In the genomic region with DNA sequence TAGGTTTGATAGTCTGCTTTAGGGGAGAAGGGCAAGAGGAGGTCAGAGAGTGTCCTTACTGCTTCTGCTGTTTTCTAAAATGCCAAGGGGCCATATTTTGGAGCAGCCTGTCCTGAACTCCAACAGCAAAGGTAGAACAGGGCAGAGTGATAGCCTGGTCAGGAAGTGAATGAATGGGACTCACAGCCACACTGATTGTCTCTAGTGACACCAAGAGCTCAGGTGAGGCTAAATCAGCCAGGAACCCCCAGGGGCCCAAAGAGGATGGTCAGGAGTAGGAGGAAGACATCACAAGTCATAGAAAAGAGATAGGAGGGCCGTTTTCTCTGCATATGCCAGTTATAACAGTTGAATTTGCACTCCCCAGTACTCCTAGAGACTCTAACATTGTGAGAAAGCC, we compare ENCODE assay signal across 10 cellular contexts.
DNase-seq lines count a peak whose midpoint lies in the region; ATAC-seq, FAIRE-seq and TF ChIP-seq lines count a peak whose summit lies in the region.
"Had no signal": no experiment of that assay in that cellular context is flagged by ENCODE, and none has a peak within 500 bp of the region (broad histone marks: within the 10 kb centered on the region; RNA-seq: fewer than 3 reads in every experiment).

No MANE protein-coding gene starts in this region.

- peak; percentile 72 for FAIRE-seq in GM18507 (lab: Jason Lieb, UNC)
- FAIRE-seq: endometrium had no signal

- CTCF ChIA-PET in HEK293T (lab: Yijun Ruan, JAX), result no interaction called here

- POLR2A ChIA-PET in HEK293T (lab: Yijun Ruan, JAX), result interaction anchor here (1.0 kb wide), 1 partner anchor 96 kb away, joined by 3 read pairs; no protein-coding TSS in a partner anchor

- ATAC-seq in GM21737 (IDR thresholded peaks at IDR 0.05; ENCODE audit: unreplicated experiment) (peak; percentile 23), HG03571 (IDR thresholded peaks at IDR 0.05; ENCODE audit: unreplicated experiment) (peak; percentile 19)

- no peak for DNase-seq in GM18507 (ENCODE audit: extremely low spot score, insufficient read length, low read depth)
- peak; percentile 31 for DNase-seq in germinal center (ENCODE audit: low spot score)
- DNase-seq in effector CD4-positive, alpha-beta T cell, result no peak
- no peak for DNase-seq in ACHN
- no peak for DNase-seq in NCI-H1092 treated with DMSO at 0.1 percent for 48 hours (lab: John Stamatoyannopoulos, UW)
- no peak for DNase-seq in HEK293T (ENCODE audit: extremely low spot score)
- DNase-seq: NCI-H1436 treated with DMSO at 0.1 percent for 48 hours had no signal

- in situ Hi-C loops in ACHN (cut with HindIII; ENCODE audit: low pct_ligation_motif_present, low pct_unique_long_range_greater_than_20kb, low sequenced_read_pairs), result no loop called here

TF ChIP-seq in HEK293T, 16 proteins besides CTCF, POLR2A, EP300 and RAD21:
- TF ChIP-seq, protein P1, sequence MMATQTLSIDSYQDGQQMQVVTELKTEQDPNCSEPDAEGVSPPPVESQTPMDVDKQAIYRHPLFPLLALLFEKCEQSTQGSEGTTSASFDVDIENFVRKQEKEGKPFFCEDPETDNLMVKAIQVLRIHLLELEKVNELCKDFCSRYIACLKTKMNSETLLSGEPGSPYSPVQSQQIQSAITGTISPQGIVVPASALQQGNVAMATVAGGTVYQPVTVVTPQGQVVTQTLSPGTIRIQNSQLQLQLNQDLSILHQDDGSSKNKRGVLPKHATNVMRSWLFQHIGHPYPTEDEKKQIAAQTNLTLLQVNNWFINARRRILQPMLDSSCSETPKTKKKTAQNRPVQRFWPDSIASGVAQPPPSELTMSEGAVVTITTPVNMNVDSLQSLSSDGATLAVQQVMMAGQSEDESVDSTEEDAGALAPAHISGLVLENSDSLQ (IDR thresholded peaks at IDR 0.05), result no peak
- TF ChIP-seq FOXA1 (IDR thresholded peaks at IDR 0.05) (no peak), FOXK2 (IDR thresholded peaks at IDR 0.05) (no peak), SP1 (IDR thresholded peaks at IDR 0.05) (no peak), BHLHE40 (IDR thresholded peaks at IDR 0.05; ENCODE audit: borderline replicate concordance) (no peak), SUZ12 (IDR thresholded peaks at IDR 0.05) (no peak), NFRKB (IDR thresholded peaks at IDR 0.05) (no peak)
